Comparison of ENCODE assay signal across 13 cellular contexts in genomic region chr20:9928281-9928737, GRCh38.
DNase-seq lines count a peak whose midpoint lies in the region; ATAC-seq and TF ChIP-seq lines count a peak whose summit lies in the region.
"Had no signal": no experiment of that assay in that cellular context is flagged by ENCODE, and none has a peak within 500 bp of the region (broad histone marks: within the 10 kb centered on the region; RNA-seq: fewer than 3 reads in every experiment).

No MANE protein-coding gene starts in this region.

- no peak for TF ChIP-seq CTCF in mucosa of descending colon (IDR thresholded peaks at IDR 0.05)
- no peak for TF ChIP-seq CTCF in sigmoid colon (IDR thresholded peaks at IDR 0.05)

- H3K27me3 Mint-ChIP-seq in activated T-cell treated with anti-CD3 and anti-CD28 coated beads, Interleukin-2, amount 50 U/mL, for 4 hours (ENCODE audit: low read depth) = no peaks in the 10 kb centered on the region
- H3K27me3 Mint-ChIP-seq: activated CD4-positive, alpha-beta memory T cell treated with anti-CD3 and anti-CD28 coated beads, Interleukin-2, amount 10 ng/mL, durations not matched to agents 7 days and 5 days; central memory CD8-positive, alpha-beta T cell had no signal

- ATAC-seq in GM18519 (IDR thresholded peaks at IDR 0.05; ENCODE audit: low FRiP score, unreplicated experiment) (peak; percentile 88), GM21367 (IDR thresholded peaks at IDR 0.05; ENCODE audit: unreplicated experiment) (peak; percentile 82), HG02938 (IDR thresholded peaks at IDR 0.05; ENCODE audit: unreplicated experiment) (peak; percentile 88), HG03520 (IDR thresholded peaks at IDR 0.05; ENCODE audit: unreplicated experiment) (peak; percentile 93), mucosa of descending colon (no peak)
- no peak for ATAC-seq in activated T-cell treated with anti-CD3 and anti-CD28 coated beads, Interleukin-2, amount 50 U/mL, for 4 hours
- ATAC-seq: GM23338 had no signal

- H3K9me3 Mint-ChIP-seq in activated T-cell treated with anti-CD3 and anti-CD28 coated beads, Interleukin-2, amount 50 U/mL, for 4 hours = no peaks in the 10 kb centered on the region
- H3K9me3 Mint-ChIP-seq: activated CD4-positive, alpha-beta memory T cell treated with anti-CD3 and anti-CD28 coated beads, Interleukin-2, amount 10 ng/mL, durations not matched to agents 7 days and 5 days; activated naive CD4-positive, alpha-beta T cell treated with anti-CD3 and anti-CD28 coated beads for 36 hours; central memory CD8-positive, alpha-beta T cell; GM23338 had no signal

- DNase-seq in activated T-cell treated with anti-CD3 and anti-CD28 coated beads, Interleukin-2, amount 50 U/mL, for 4 hours = no peak
- DNase-seq in mucosa of descending colon (no peak), sigmoid colon (no peak), hypothalamus (lab: John Stamatoyannopoulos, UW) (no peak)
- DNase-seq: activated CD4-positive, alpha-beta memory T cell treated with anti-CD3 and anti-CD28 coated beads, Interleukin-2, amount 10 ng/mL, durations not matched to agents 7 days and 5 days; activated naive CD4-positive, alpha-beta T cell treated with anti-CD3 and anti-CD28 coated beads for 36 hours; OCI-M1 had no signal

- H3K4me1 Mint-ChIP-seq in activated T-cell treated with anti-CD3 and anti-CD28 coated beads, Interleukin-2, amount 50 U/mL, for 4 hours (ENCODE audit: low read depth) = no peaks in the 10 kb centered on the region
- H3K4me1 Mint-ChIP-seq: activated CD4-positive, alpha-beta memory T cell treated with anti-CD3 and anti-CD28 coated beads, Interleukin-2, amount 10 ng/mL, durations not matched to agents 7 days and 5 days; central memory CD8-positive, alpha-beta T cell had no signal

- no peak overlapping the region for H3K4me3 Mint-ChIP-seq in activated T-cell treated with anti-CD3 and anti-CD28 coated beads, Interleukin-2, amount 50 U/mL, for 4 hours
- H3K4me3 Mint-ChIP-seq: activated CD4-positive, alpha-beta memory T cell treated with anti-CD3 and anti-CD28 coated beads, Interleukin-2, amount 10 ng/mL, durations not matched to agents 7 days and 5 days; activated naive CD4-positive, alpha-beta T cell treated with anti-CD3 and anti-CD28 coated beads for 36 hours; central memory CD8-positive, alpha-beta T cell; GM23338 had no signal

- intact Hi-C loops in mucosa of descending colon (cut with DNase I, micrococcal nuclease) = no loop called here
- intact Hi-C loops in sigmoid colon (cut with DNase I) = no loop called here

- whole genome bisulfite sequencing in sigmoid colon, 2 donors = 45 to 47% methylated on average over 5 of the region's 5 CpGs

- H3K4me3 ChIP-seq in mucosa of descending colon = no peak overlapping the region
- H3K4me3 ChIP-seq in sigmoid colon = no peak overlapping the region
- H3K4me3 ChIP-seq: GM23338 had no signal

- no peaks in the 10 kb centered on the region for H3K36me3 ChIP-seq in mucosa of descending colon (ENCODE audit: low read depth)
- H3K36me3 ChIP-seq in sigmoid colon = no peaks in the 10 kb centered on the region

- no peaks in the 10 kb centered on the region for H3K27me3 ChIP-seq in sigmoid colon

- no peaks in the 10 kb centered on the region for H3K9me3 ChIP-seq in mucosa of descending colon
- no peaks in the 10 kb centered on the region for H3K9me3 ChIP-seq in sigmoid colon

- H3K4me1 ChIP-seq in mucosa of descending colon (ENCODE audit: low read depth) = no peaks in the 10 kb centered on the region
- no peaks in the 10 kb centered on the region for H3K4me1 ChIP-seq in sigmoid colon

- TF ChIP-seq EP300 in sigmoid colon (IDR thresholded peaks at IDR 0.05) = no peak

- H3K36me3 Mint-ChIP-seq in activated T-cell treated with anti-CD3 and anti-CD28 coated beads, Interleukin-2, amount 50 U/mL, for 4 hours (ENCODE audit: insufficient read depth) = no peaks in the 10 kb centered on the region

- TF ChIP-seq POLR2A in sigmoid colon (IDR thresholded peaks at IDR 0.05) = no peak

- no peak overlapping the region for H3K27ac ChIP-seq in sigmoid colon

Comparison
In these comparisons a context has a peak if more than half of its experiments do, and no peak if none do; other contexts are left out.
1. ATAC-seq: peak in GM18519 (single experiment), GM21367 (single experiment), HG02938 (single experiment) and HG03520 (single experiment); none in activated T-cell treated with anti-CD3 and anti-CD28 coated beads, Interleukin-2, amount 50 U/mL, for 4 hours (0 of 2) and mucosa of descending colon (single experiment).